22 cellular contexts compared by ENCODE assay signal in genomic region chr7:129021656-129022055, GRCh38.
"Had no signal": no experiment of that assay in that cellular context is flagged by ENCODE, and none has a peak within 500 bp of the region (broad histone marks: within the 10 kb centered on the region; RNA-seq: fewer than 3 reads in every experiment).

No MANE protein-coding gene starts in this region.

- H3K27ac Mint-ChIP-seq: nephron had no signal

- H3K27me3 ChIP-seq: esophagus squamous epithelium, heart right ventricle, right atrium auricular region, tibial artery, uterus had no signal

- H3K4me3 ChIP-seq: esophagus squamous epithelium, heart right ventricle, prostate gland, right atrium auricular region, tibial artery, uterus had no signal

- H3K4me1 ChIP-seq: prostate gland, uterus had no signal

- FAIRE-seq: endothelial cell of umbilical vein had no signal

- H3K27ac ChIP-seq: heart right ventricle, prostate gland, right atrium auricular region, tibial artery, uterus, VCaP had no signal

- H3K4me3 Mint-ChIP-seq: immature natural killer cell, nephron had no signal

- ATAC-seq: activated naive CD4-positive, alpha-beta T cell treated with anti-CD3 and anti-CD28 coated beads, Interleukin-2, amount 50 U/mL, for 72 hours; heart right ventricle; stimulated activated naive CD8-positive, alpha-beta T cell treated with anti-CD3 and anti-CD28 coated beads, Interleukin-15, Interleukin-2, amounts not matched to agents 100 U/mL and 50 U/mL, for 24 hours had no signal

- H3K9me3 Mint-ChIP-seq: activated naive CD4-positive, alpha-beta T cell treated with anti-CD3 and anti-CD28 coated beads, Interleukin-2, amount 50 U/mL, for 72 hours; immature natural killer cell; nephron had no signal

- H3K36me3 ChIP-seq: prostate gland, right atrium auricular region, uterus had no signal

- H3K9me3 ChIP-seq: esophagus squamous epithelium, heart right ventricle, prostate gland, right atrium auricular region, tibial artery, uterus had no signal

- DNase-seq: activated CD4-positive, alpha-beta T cell treated with anti-CD3 and anti-CD28 coated beads for 1 hour; activated gamma-delta T cell treated with Interleukin-2 at 50 U/mL for 16 hours; amniotic stem cell; dermis blood vessel endothelial cell; effector memory CD4-positive, alpha-beta T cell; esophagus squamous epithelium; heart right ventricle; immature natural killer cell; mesendoderm; occipital lobe; stimulated activated CD4-positive, alpha-beta T cell treated with anti-CD3 and anti-CD28 coated beads, Interleukin-2, amount 100 ng/mL, for 24 hours; stimulated activated naive CD8-positive, alpha-beta T cell treated with anti-CD3 and anti-CD28 coated beads, Interleukin-15, Interleukin-2, amounts not matched to agents 100 U/mL and 50 U/mL, for 24 hours; substantia nigra; T-helper 1 cell; tibial artery; uterus had no signal
